18 cellular contexts compared by ENCODE assay signal in the genomic region with DNA sequence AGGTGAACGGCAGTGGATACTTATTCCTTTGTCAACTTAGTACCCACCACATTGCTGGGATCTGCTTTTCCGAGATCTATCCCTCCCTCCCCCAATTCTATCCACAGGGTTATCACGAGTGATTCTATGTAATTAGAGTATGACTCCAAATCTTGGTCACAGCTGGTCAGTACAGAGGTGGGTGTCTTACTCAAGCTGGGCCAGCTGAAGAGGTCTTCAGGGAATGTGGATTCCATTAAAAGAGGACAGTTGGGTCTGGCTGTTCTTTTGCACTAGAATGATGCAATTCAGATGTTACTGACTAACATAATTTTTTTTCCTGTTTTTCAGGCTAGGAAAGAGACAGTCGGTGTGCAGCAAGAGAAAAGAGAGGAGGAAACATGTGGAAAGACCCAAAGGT.
DNase-seq lines count a peak whose midpoint lies in the region; ATAC-seq and TF ChIP-seq lines count a peak whose summit lies in the region.
"Had no signal": no experiment of that assay in that cellular context is flagged by ENCODE, and none has a peak within 500 bp of the region (broad histone marks: within the 10 kb centered on the region; RNA-seq: fewer than 3 reads in every experiment).

No MANE protein-coding gene starts in this region.

- TF ChIP-seq POLR2A in sigmoid colon (IDR thresholded peaks at IDR 0.05) (no peak), suprapubic skin (IDR thresholded peaks at IDR 0.05) (no peak)

- no peak overlapping the region for H3K4me3 ChIP-seq in right cardiac atrium (ENCODE audit: low read length)
- no peak overlapping the region for H3K4me3 ChIP-seq in sigmoid colon
- H3K4me3 ChIP-seq in suprapubic skin: peak overlapping the region; percentile 1
- H3K4me3 ChIP-seq: GM12878, GM23248 had no signal

- no peaks in the 10 kb centered on the region for H3K9me3 Mint-ChIP-seq in memory B cell
- H3K9me3 Mint-ChIP-seq: CD8-positive, alpha-beta T cell had no signal

- H3K27ac Mint-ChIP-seq in memory B cell: peak overlapping the region; percentile 3
- H3K27ac Mint-ChIP-seq: CD8-positive, alpha-beta T cell had no signal

- no peaks in the 10 kb centered on the region for H3K4me1 ChIP-seq in right cardiac atrium (ENCODE audit: control insufficient read depth, insufficient read depth, low read length)
- H3K4me1 ChIP-seq in sigmoid colon: peaks cover 0 to 2% (median under 1%) of the 10 kb centered on the region in 4 donors
- no peaks in the 10 kb centered on the region for H3K4me1 ChIP-seq in suprapubic skin

- no peaks in the 10 kb centered on the region for H3K36me3 ChIP-seq in sigmoid colon
- H3K36me3 ChIP-seq in suprapubic skin: no peaks in the 10 kb centered on the region

- H3K36me3 Mint-ChIP-seq in memory B cell: no peaks in the 10 kb centered on the region
- H3K36me3 Mint-ChIP-seq: CD8-positive, alpha-beta T cell had no signal

- TF ChIP-seq CTCF in sigmoid colon (IDR thresholded peaks at IDR 0.05) (no peak), suprapubic skin (IDR thresholded peaks at IDR 0.05) (no peak)

- no peak overlapping the region for H3K27ac ChIP-seq in right cardiac atrium (ENCODE audit: low read length)
- no peak overlapping the region for H3K27ac ChIP-seq in sigmoid colon
- H3K27ac ChIP-seq in suprapubic skin: no peak overlapping the region
- H3K27ac ChIP-seq: GM23248 had no signal

- DNase-seq in left ventricle myocardium superior: no peak
- no peak for DNase-seq in right cardiac atrium
- DNase-seq in memory B cell (ENCODE audit: low spot score in 2 of 2): no peak
- DNase-seq in sigmoid colon: peak; percentile 63
- DNase-seq in suprapubic skin (ENCODE audit: low spot score in 2 of 2): no peak
- DNase-seq in activated CD8-positive, alpha-beta memory T cell treated with anti-CD3 and anti-CD28 coated beads for 24 hours: no peak
- no peak for DNase-seq in ureter (ENCODE audit: low spot score)
- DNase-seq in NCI-H2029 (lab: John Stamatoyannopoulos, UW): no peak
- DNase-seq: C1 segment of cervical spinal cord; CD8-positive, alpha-beta T cell; DMS 273 treated with DMSO at 0.1 percent for 48 hours; DMS79; EL; GDM1; GM23248; H7; HCEC 1CT had no signal

- no peak for TF ChIP-seq EP300 in sigmoid colon (IDR thresholded peaks at IDR 0.05)
- TF ChIP-seq EP300 in suprapubic skin (IDR thresholded peaks at IDR 0.05): no peak

- intact Hi-C loops in left ventricle myocardium superior (cut with micrococcal nuclease): no loop called here
- intact Hi-C loops in right cardiac atrium (cut with DNase I): no loop called here
- intact Hi-C loops in sigmoid colon (cut with DNase I): no loop called here

- H3K4me1 Mint-ChIP-seq in memory B cell: peaks cover 28% of the 10 kb centered on the region

- WGBS in right cardiac atrium: 68% methylated on average over 4 of the region's 4 CpGs
- WGBS in sigmoid colon, 2 donors: 83 to 85% methylated on average over 4 of the region's 4 CpGs
- WGBS in suprapubic skin: 72% methylated on average over 4 of the region's 4 CpGs

- no peaks in the 10 kb centered on the region for H3K27me3 ChIP-seq in right cardiac atrium (ENCODE audit: control insufficient read depth, insufficient read depth)
- H3K27me3 ChIP-seq in sigmoid colon: no peaks in the 10 kb centered on the region
- H3K27me3 ChIP-seq in suprapubic skin: no peaks in the 10 kb centered on the region

- H3K4me3 Mint-ChIP-seq in memory B cell: no peak overlapping the region
- H3K4me3 Mint-ChIP-seq: CD8-positive, alpha-beta T cell had no signal

- ATAC-seq in left ventricle myocardium superior (peak; percentile 70), right cardiac atrium (no peak), memory B cell (ENCODE audit: low read depth) (no peak)
- ATAC-seq: CD8-positive, alpha-beta T cell; GM12878 had no signal

- no peaks in the 10 kb centered on the region for H3K27me3 Mint-ChIP-seq in memory B cell

- no peaks in the 10 kb centered on the region for H3K9me3 ChIP-seq in right cardiac atrium (ENCODE audit: control insufficient read depth, low read length)
- H3K9me3 ChIP-seq in sigmoid colon: no peaks in the 10 kb centered on the region
- no peaks in the 10 kb centered on the region for H3K9me3 ChIP-seq in suprapubic skin
